30 cellular contexts compared by ENCODE assay signal in the genomic region with DNA sequence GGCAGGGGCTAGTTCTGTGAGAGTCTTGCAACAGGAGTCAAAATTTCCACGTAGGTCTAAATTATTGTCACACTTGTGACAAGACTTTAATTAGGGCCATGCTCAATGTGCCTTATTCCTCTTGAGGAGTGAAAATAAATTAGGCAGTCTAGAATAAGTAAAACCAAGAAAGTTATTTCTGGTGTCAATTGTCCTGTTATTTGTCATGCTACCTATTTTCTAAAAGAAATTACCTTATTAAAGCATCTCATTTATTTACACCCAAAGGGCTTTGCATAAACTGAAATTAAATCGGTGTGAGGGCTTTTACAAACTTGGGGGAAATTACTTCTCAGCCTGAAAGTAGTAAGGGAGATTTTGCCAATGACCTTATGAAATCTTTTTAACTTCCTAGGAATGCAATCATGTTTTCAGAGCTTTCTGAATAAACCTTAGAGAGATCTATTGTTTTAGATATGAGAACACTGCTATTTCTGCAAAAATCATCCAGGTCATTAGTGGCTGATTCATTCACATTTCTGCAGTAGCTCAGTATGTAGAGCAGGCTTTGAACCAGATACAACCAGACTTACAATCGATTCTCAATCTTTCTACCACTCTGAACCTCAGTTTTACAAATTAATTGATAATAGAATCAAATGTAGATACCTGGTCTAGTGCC.
"Had no signal": no experiment of that assay in that cellular context is flagged by ENCODE, and none has a peak within 500 bp of the region (broad histone marks: within the 10 kb centered on the region; RNA-seq: fewer than 3 reads in every experiment).

No MANE protein-coding gene starts in this region.

- H3K4me3 Mint-ChIP-seq: activated CD4-positive, alpha-beta memory T cell treated with anti-CD3 and anti-CD28 coated beads for 36 hours; activated CD4-positive, alpha-beta T cell treated with anti-CD3 and anti-CD28 coated beads for 36 hours; activated CD4-positive, alpha-beta T cell treated with anti-CD3 and anti-CD28 coated beads, Interleukin-2, amount 10 ng/mL, durations not matched to agents 24 days and 14 days; activated CD8-positive, alpha-beta memory T cell treated with anti-CD3 and anti-CD28 coated beads, Interleukin-2, amount 10 ng/mL, durations not matched to agents 7 days and 5 days; activated CD8-positive, alpha-beta T cell treated with anti-CD3 and anti-CD28 coated beads, Interleukin-2, amount 10 ng/mL, durations not matched to agents 7 days and 5 days; activated naive CD4-positive, alpha-beta T cell treated with anti-CD3 and anti-CD28 coated beads, Interleukin-2, amount 10 ng/mL, durations not matched to agents 7 days and 5 days; activated naive CD8-positive, alpha-beta T cell treated with anti-CD3 and anti-CD28 coated beads, Interleukin-2, amount 10 ng/mL, durations not matched to agents 7 days and 5 days; activated T-helper 1 cell treated with anti-CD3 and anti-CD28 coated beads, Interleukin-12 subunit alpha, Interleukin-12 subunit beta, Interleukin-2, Interleukin-4 antibody, amounts not matched to agents 30 ng/mL and 10 ng/mL and 1 ng/mL, durations not matched to agents 14 hours and 24 hours and 36 hours; brain had no signal

- H3K27ac ChIP-seq: ascending aorta, breast epithelium, cardiac muscle cell, colonic mucosa, epithelial cell of prostate, esophagus squamous epithelium, gastroesophageal sphincter, heart right ventricle, hepatocyte had no signal

- H3K4me2 ChIP-seq: hepatocyte had no signal

- H2AFZ ChIP-seq: hepatocyte had no signal

- H3K36me3 ChIP-seq: ascending aorta, breast epithelium, cardiac muscle cell, colonic mucosa, esophagus squamous epithelium, gastroesophageal sphincter, heart right ventricle had no signal

- DNase-seq: activated CD4-positive, alpha-beta memory T cell treated with anti-CD3 and anti-CD28 coated beads for 36 hours; activated CD4-positive, alpha-beta T cell treated with anti-CD3 and anti-CD28 coated beads for 36 hours; activated CD4-positive, alpha-beta T cell treated with anti-CD3 and anti-CD28 coated beads, Interleukin-2, amount 10 ng/mL, durations not matched to agents 24 days and 14 days; activated CD4-positive, CD25-positive, alpha-beta regulatory T cell; activated CD4-positive, CD25-positive, alpha-beta regulatory T cell treated with anti-CD3 and anti-CD28 coated beads, Interleukin-2, amount 50 U/mL, for 72 hours; activated CD8-positive, alpha-beta memory T cell treated with anti-CD3 and anti-CD28 coated beads, Interleukin-2, amount 10 ng/mL, durations not matched to agents 7 days and 5 days; activated CD8-positive, alpha-beta memory T cell treated with anti-CD3 and anti-CD28 coated beads, Interleukin-2, amount 50 U/mL, for 4 hours; activated CD8-positive, alpha-beta T cell treated with anti-CD3 and anti-CD28 coated beads, Interleukin-2, amount 10 ng/mL, durations not matched to agents 7 days and 5 days; activated effector memory CD4-positive, alpha-beta T cell treated with anti-CD3 and anti-CD28 coated beads, Interleukin-2, amount 50 U/mL, for 16 hours; activated naive CD4-positive, alpha-beta T cell treated with anti-CD3 and anti-CD28 coated beads, Interleukin-2, amount 10 ng/mL, durations not matched to agents 7 days and 5 days; activated naive CD8-positive, alpha-beta T cell treated with anti-CD3 and anti-CD28 coated beads, Interleukin-2, amount 10 ng/mL, durations not matched to agents 7 days and 5 days; activated T-cell treated with anti-CD3 and anti-CD28 coated beads, Interleukin-2, amount 50 U/mL, for 1 hour; activated T-cell treated with anti-CD3 and anti-CD28 coated beads, Interleukin-2, amount 50 U/mL, for 48 hours; central memory CD4-positive, alpha-beta T cell; cerebellar nuclear complex; colonic mucosa; effector CD8-positive, alpha-beta T cell; esophagus squamous epithelium; foreskin melanocyte; heart right ventricle had no signal

- H3K36me3 Mint-ChIP-seq: activated CD4-positive, alpha-beta memory T cell treated with anti-CD3 and anti-CD28 coated beads for 36 hours; activated naive CD4-positive, alpha-beta T cell treated with anti-CD3 and anti-CD28 coated beads, Interleukin-2, amount 10 ng/mL, durations not matched to agents 7 days and 5 days; activated naive CD4-positive, alpha-beta T cell treated with anti-CD3 and anti-CD28 coated beads, Interleukin-2, amount 50 U/mL, for 72 hours; brain had no signal

- H3K9me3 ChIP-seq: ascending aorta, breast epithelium, colonic mucosa, esophagus squamous epithelium, gastroesophageal sphincter, heart right ventricle had no signal

- H3K27me3 ChIP-seq: ascending aorta, breast epithelium, cardiac muscle cell, colonic mucosa, esophagus squamous epithelium, gastroesophageal sphincter, heart right ventricle, hepatocyte had no signal

- H3K27ac Mint-ChIP-seq: activated CD4-positive, alpha-beta memory T cell treated with anti-CD3 and anti-CD28 coated beads for 36 hours; activated CD4-positive, alpha-beta T cell treated with anti-CD3 and anti-CD28 coated beads for 36 hours; activated CD4-positive, alpha-beta T cell treated with anti-CD3 and anti-CD28 coated beads, Interleukin-2, amount 10 ng/mL, durations not matched to agents 24 days and 14 days; activated CD8-positive, alpha-beta memory T cell treated with anti-CD3 and anti-CD28 coated beads, Interleukin-2, amount 10 ng/mL, durations not matched to agents 7 days and 5 days; activated CD8-positive, alpha-beta T cell treated with anti-CD3 and anti-CD28 coated beads, Interleukin-2, amount 10 ng/mL, durations not matched to agents 7 days and 5 days; activated naive CD4-positive, alpha-beta T cell treated with anti-CD3 and anti-CD28 coated beads, Interleukin-2, amount 10 ng/mL, durations not matched to agents 7 days and 5 days; activated naive CD4-positive, alpha-beta T cell treated with anti-CD3 and anti-CD28 coated beads, Interleukin-2, amount 50 U/mL, for 72 hours; activated naive CD8-positive, alpha-beta T cell treated with anti-CD3 and anti-CD28 coated beads, Interleukin-2, amount 10 ng/mL, durations not matched to agents 7 days and 5 days; activated T-helper 1 cell treated with anti-CD3 and anti-CD28 coated beads, Interleukin-12 subunit alpha, Interleukin-12 subunit beta, Interleukin-2, Interleukin-4 antibody, amounts not matched to agents 30 ng/mL and 10 ng/mL and 1 ng/mL, durations not matched to agents 14 hours and 24 hours and 36 hours; activated T-helper 2 cell treated with anti-CD3 and anti-CD28 coated beads, Interferon-gamma antibody, Interleukin-2, Interleukin-4, amounts not matched to agents 10 μg/mL and 5 μg/mL and 100 μg/mL, durations not matched to agents 14 hours and 24 hours and 36 hours; brain had no signal

- H3K79me2 ChIP-seq: hepatocyte had no signal

- ATAC-seq: activated CD4-positive, alpha-beta T cell treated with anti-CD3 and anti-CD28 coated beads for 36 hours; activated CD8-positive, alpha-beta memory T cell treated with anti-CD3 and anti-CD28 coated beads, Interleukin-2, amount 10 ng/mL, durations not matched to agents 7 days and 5 days; activated CD8-positive, alpha-beta T cell treated with anti-CD3 and anti-CD28 coated beads, Interleukin-2, amount 10 ng/mL, durations not matched to agents 7 days and 5 days; activated naive CD4-positive, alpha-beta T cell treated with anti-CD3 and anti-CD28 coated beads, Interleukin-2, amount 50 U/mL, for 72 hours; gastroesophageal sphincter; heart right ventricle had no signal

- H3K4me1 Mint-ChIP-seq: activated CD4-positive, alpha-beta T cell treated with anti-CD3 and anti-CD28 coated beads for 36 hours; activated CD8-positive, alpha-beta memory T cell treated with anti-CD3 and anti-CD28 coated beads, Interleukin-2, amount 10 ng/mL, durations not matched to agents 7 days and 5 days; activated naive CD8-positive, alpha-beta T cell treated with anti-CD3 and anti-CD28 coated beads, Interleukin-2, amount 10 ng/mL, durations not matched to agents 7 days and 5 days; brain had no signal

- H3K4me3 ChIP-seq: ascending aorta, breast epithelium, cardiac muscle cell, colonic mucosa, esophagus squamous epithelium, gastroesophageal sphincter, heart right ventricle, hepatocyte had no signal

- H3K27me3 Mint-ChIP-seq: activated CD4-positive, alpha-beta memory T cell treated with anti-CD3 and anti-CD28 coated beads for 36 hours; activated CD4-positive, alpha-beta T cell treated with anti-CD3 and anti-CD28 coated beads for 36 hours; activated CD4-positive, alpha-beta T cell treated with anti-CD3 and anti-CD28 coated beads, Interleukin-2, amount 10 ng/mL, durations not matched to agents 24 days and 14 days; activated naive CD4-positive, alpha-beta T cell treated with anti-CD3 and anti-CD28 coated beads, Interleukin-2, amount 10 ng/mL, durations not matched to agents 7 days and 5 days; activated naive CD8-positive, alpha-beta T cell treated with anti-CD3 and anti-CD28 coated beads, Interleukin-2, amount 10 ng/mL, durations not matched to agents 7 days and 5 days; brain had no signal

- H3K9me3 Mint-ChIP-seq: activated CD4-positive, alpha-beta memory T cell treated with anti-CD3 and anti-CD28 coated beads for 36 hours; activated naive CD4-positive, alpha-beta T cell treated with anti-CD3 and anti-CD28 coated beads, Interleukin-2, amount 50 U/mL, for 72 hours; activated T-helper 2 cell treated with anti-CD3 and anti-CD28 coated beads, Interferon-gamma antibody, Interleukin-2, Interleukin-4, amounts not matched to agents 10 μg/mL and 5 μg/mL and 100 μg/mL, durations not matched to agents 14 hours and 24 hours and 36 hours; brain had no signal
